ENCODE assay signal across 29 cellular contexts in the genomic region with DNA sequence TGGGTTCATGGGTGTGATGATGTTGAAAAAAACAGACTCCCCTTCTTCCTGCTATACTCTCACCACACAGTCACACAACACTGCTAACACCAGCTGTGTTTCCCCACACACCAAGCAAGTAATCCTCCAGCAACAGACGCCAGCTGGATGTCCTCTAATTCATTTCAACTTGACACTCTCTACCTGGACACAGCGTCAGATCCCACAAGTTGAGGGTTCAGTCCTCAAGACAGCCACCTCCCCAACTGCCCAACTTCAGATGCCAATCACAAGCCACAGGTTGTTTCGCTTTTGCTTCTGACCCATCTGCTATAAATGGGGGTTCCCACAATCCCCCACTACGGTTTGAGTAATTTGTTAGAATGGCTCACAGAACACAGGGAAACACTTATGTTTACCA. TPM values are rescaled to one million over a fixed set of nuclear protein-coding genes. Genes with fewer than 3 reads are reported as not detected.
A peak's percentile ranks its signal among the peaks of the same experiment; 100 is the strongest.
DNase-seq lines count a peak whose midpoint lies in the region; ATAC-seq, FAIRE-seq and TF ChIP-seq lines count a peak whose summit lies in the region.
"Had no signal": no experiment of that assay in that cellular context is flagged by ENCODE, and none has a peak within 500 bp of the region (broad histone marks: within the 10 kb centered on the region; RNA-seq: fewer than 3 reads in every experiment).

No MANE protein-coding gene starts in this region.

- FAIRE-seq in GM12878 (lab: Jason Lieb, UNC): no peak
- FAIRE-seq: A549, G401.6, GM12891 had no signal

- H3K36me3 ChIP-seq in GM12878 (ENCODE audit: control insufficient read depth in 2 of 2, insufficient read depth in 2 of 2, low read length in 1 of 2) (no peaks in the 10 kb centered on the region), transverse colon (no peaks in the 10 kb centered on the region)
- H3K36me3 ChIP-seq: BLaER1 treated with 17β-estradiol and CSF1 and Interleukin-3, amounts not matched to agents 10 nM and 100 nM; Peyer's patch had no signal

- DNase-seq in NCI-H524 (lab: John Stamatoyannopoulos, UW) (peak; percentile 49 to 85), GM12878 (ENCODE audit: low read depth, low spot score) (no peak), osteocyte (ENCODE audit: extremely low spot score, unreplicated experiment) (no peak), transverse colon (no peak), medulla oblongata (ENCODE audit: extremely low spot score) (no peak)
- DNase-seq: AML-193; CD4-positive, alpha-beta memory T cell; COR-L47; H7; MM.1S; NCI-H1092; NCI-H1417 treated with DMSO at 0.1 percent for 48 hours; NCI-H1694 treated with DMSO at 0.1 percent for 48 hours; NCI-H2081; NCI-H2227 treated with DMSO at 0.1 percent for 48 hours; NCI-H510A treated with DMSO at 0.1 percent for 48 hours; OCI-M1; Peyer's patch; SHP77 treated with DMSO at 0.1 percent for 48 hours; T-helper 17 cell had no signal

- H3K9ac ChIP-seq in GM12878 (ENCODE audit: control insufficient read depth, insufficient read depth, low read length): no peak overlapping the region
- H3K9ac ChIP-seq: BLaER1 treated with 17β-estradiol and CSF1 and Interleukin-3, amounts not matched to agents 10 nM and 100 nM; KMS-11 had no signal

- 44% methylated on average over 4 of the region's 4 CpGs for WGBS in GM12878 (ENCODE audit: insufficient coverage, insufficient replicate concordance, low lambda C conversion rate, missing lambda C conversion rate)
- 73 to 88% methylated on average over 3 to 4 of the region's 4 CpGs for whole genome bisulfite sequencing in transverse colon (ENCODE audit: low coverage in 1 of 2), 2 donors

- H3K27me3 ChIP-seq in GM12878 (replicated peaks in 1 of 2; ENCODE audit: control insufficient read depth in 2 of 2, insufficient read depth in 2 of 2, low read length in 1 of 2): peaks cover 0 to 4% of the 10 kb centered on the region in 2 experiments; a peak in 1 of 4 replicates
- H3K27me3 ChIP-seq in transverse colon: peaks cover 6% of the 10 kb centered on the region
- H3K27me3 ChIP-seq: BLaER1 treated with 17β-estradiol and CSF1 and Interleukin-3, amounts not matched to agents 10 nM and 100 nM; Peyer's patch had no signal

- H3K27ac ChIP-seq in GM12878 (ENCODE audit: control insufficient read depth, insufficient read depth) (no peak overlapping the region), transverse colon (no peak overlapping the region)
- H3K27ac ChIP-seq: A549; BLaER1 treated with 17β-estradiol and CSF1 and Interleukin-3, amounts not matched to agents 10 nM and 100 nM; KMS-11; Peyer's patch; SK-N-MC had no signal

- BruUV-seq in GM12878 (replicated peaks; lab: Mats Ljungman, UMichigan): no TSS peak

- no peak for TF ChIP-seq RAD21 in GM12878 (IDR thresholded peaks at IDR 0.05; ENCODE audit: insufficient read depth, low read depth, low read length)

- H3K36me3 Mint-ChIP-seq in osteocyte (ENCODE audit: unreplicated experiment): no peaks in the 10 kb centered on the region
- H3K36me3 Mint-ChIP-seq: CD4-positive, alpha-beta memory T cell; IgD-negative memory B cell had no signal

- H4K20me1 ChIP-seq in GM12878 (ENCODE audit: control insufficient read depth, insufficient read depth): no peaks in the 10 kb centered on the region
- H4K20me1 ChIP-seq: BLaER1 treated with 17β-estradiol and CSF1 and Interleukin-3, amounts not matched to agents 10 nM and 100 nM had no signal

- peaks cover 55% of the 10 kb centered on the region for H3K4me1 Mint-ChIP-seq in osteocyte (ENCODE audit: unreplicated experiment)
- H3K4me1 Mint-ChIP-seq: CD4-positive, alpha-beta memory T cell; IgD-negative memory B cell; T-helper 17 cell had no signal

- no peak for TF ChIP-seq EP300 in GM12878 (IDR thresholded peaks at IDR 0.05; ENCODE audit: borderline replicate concordance in 1 of 2, control insufficient read depth in 1 of 2, low read depth in 2 of 2, low read length in 2 of 2)
- no peak for TF ChIP-seq EP300 in transverse colon (IDR thresholded peaks at IDR 0.05; ENCODE audit: low read depth)

- intact Hi-C loops in GM12878 (cut with micrococcal nuclease; ENCODE audit: unreplicated experiment): no loop called here
- intact Hi-C loops in transverse colon (cut with DNase I; ENCODE audit: low total_unique reads): no loop called here

- no peak overlapping the region for H3K4me3 ChIP-seq in GM12878
- H3K4me3 ChIP-seq in transverse colon: no peak overlapping the region
- H3K4me3 ChIP-seq: A549; BLaER1 treated with 17β-estradiol and CSF1 and Interleukin-3, amounts not matched to agents 10 nM and 100 nM; Peyer's patch; SK-N-MC had no signal

- TF ChIP-seq CTCF in GM12878 (IDR thresholded peaks at IDR 0.05 in 2 of 3, conservative IDR thresholded peaks at IDR 0.05 in 1 of 3; ENCODE audit: control insufficient read depth in 2 of 3, extremely low read depth in 1 of 3, insufficient read depth in 1 of 3, low read depth in 3 of 3, low read length in 3 of 3) (no peak), osteocyte (IDR thresholded peaks at IDR 0.05) (no peak), transverse colon (IDR thresholded peaks at IDR 0.05) (no peak)

- POLR2A ChIA-PET in GM12878 (lab: Charles Lee): no interaction called here

- H3K9me3 ChIP-seq in GM12878 (replicated peaks; ENCODE audit: control insufficient read depth, insufficient read depth, low read length): no peaks in the 10 kb centered on the region
- no peaks in the 10 kb centered on the region for H3K9me3 ChIP-seq in transverse colon
- H3K9me3 ChIP-seq: A549; BLaER1 treated with 17β-estradiol and CSF1 and Interleukin-3, amounts not matched to agents 10 nM and 100 nM; Peyer's patch had no signal

- CTCF ChIA-PET in GM12878 (lab: Yijun Ruan, JAX): no interaction called here

- 0 out of 2 replicates have a peak overlapping the region, but pooled peaks have one; percentile 44 for H3K4me2 ChIP-seq in GM12878 (ENCODE audit: control insufficient read depth, insufficient read depth)
- H3K4me2 ChIP-seq: A549; BLaER1 treated with 17β-estradiol and CSF1 and Interleukin-3, amounts not matched to agents 10 nM and 100 nM; KMS-11 had no signal

- H2AFZ ChIP-seq in GM12878 (ENCODE audit: control insufficient read depth, low read depth, low read length): no peak overlapping the region

- no peaks in the 10 kb centered on the region for H3K9me3 Mint-ChIP-seq in osteocyte (ENCODE audit: unreplicated experiment)
- H3K9me3 Mint-ChIP-seq: IgD-negative memory B cell had no signal

- in situ Hi-C loops in GM12878 (cut with MboI): no loop called here
- in situ Hi-C loops in transverse colon (cut with MboI; ENCODE audit: low pct_ligation_motif_present in 1 of 4, low pct_unique_long_range_greater_than_20kb in 1 of 4, low sequenced_read_pairs in 3 of 4): no loop called here

- ATAC-seq in HG02798 (IDR thresholded peaks at IDR 0.05; ENCODE audit: poor library complexity, unreplicated experiment) (peak; percentile 53), GM12878 (peak; percentile 71), GM18870 (IDR thresholded peaks at IDR 0.05; ENCODE audit: unreplicated experiment) (no peak)
- ATAC-seq: A549, T-helper 17 cell had no signal

- SMC1A ChIA-PET in GM12878 (lab: Charles Lee; ENCODE audit: uncharacterized antibody, unreplicated experiment): no interaction called here

- peak overlapping the region; percentile 46 for H3K27ac Mint-ChIP-seq in osteocyte (ENCODE audit: unreplicated experiment)
- H3K27ac Mint-ChIP-seq: CD4-positive, alpha-beta memory T cell; IgD-negative memory B cell; T-helper 17 cell had no signal

- H3K4me3 Mint-ChIP-seq in osteocyte (ENCODE audit: unreplicated experiment): no peak overlapping the region
- H3K4me3 Mint-ChIP-seq: CD4-positive, alpha-beta memory T cell; IgD-negative memory B cell; T-helper 17 cell had no signal

- RAD21 ChIA-PET in GM12878 (lab: Charles Lee; ENCODE audit: unreplicated experiment): interaction anchor here (0.6 kb wide), 1 partner anchor 22 kb away, joined by 3 read pairs; no protein-coding TSS in a partner anchor

- no peaks in the 10 kb centered on the region for H3K79me2 ChIP-seq in GM12878 (ENCODE audit: control insufficient read depth, insufficient read depth, low read length)

- H3K4me1 ChIP-seq in GM12878 (ENCODE audit: control insufficient read depth, insufficient read depth, low read length) (no peaks in the 10 kb centered on the region), transverse colon (no peaks in the 10 kb centered on the region)
- H3K4me1 ChIP-seq: Peyer's patch had no signal

- no peaks in the 10 kb centered on the region for H3K27me3 Mint-ChIP-seq in osteocyte (ENCODE audit: unreplicated experiment)

- TF ChIP-seq POLR2A in GM12878 (IDR thresholded peaks at IDR 0.05; ENCODE audit: low read depth, low read length): no peak
- no peak for TF ChIP-seq POLR2A in transverse colon (IDR thresholded peaks at IDR 0.05)

TF ChIP-seq in GM12878, 131 proteins besides CTCF, POLR2A, EP300 and RAD21 (continues in another document):
- TF ChIP-seq, protein P1, sequence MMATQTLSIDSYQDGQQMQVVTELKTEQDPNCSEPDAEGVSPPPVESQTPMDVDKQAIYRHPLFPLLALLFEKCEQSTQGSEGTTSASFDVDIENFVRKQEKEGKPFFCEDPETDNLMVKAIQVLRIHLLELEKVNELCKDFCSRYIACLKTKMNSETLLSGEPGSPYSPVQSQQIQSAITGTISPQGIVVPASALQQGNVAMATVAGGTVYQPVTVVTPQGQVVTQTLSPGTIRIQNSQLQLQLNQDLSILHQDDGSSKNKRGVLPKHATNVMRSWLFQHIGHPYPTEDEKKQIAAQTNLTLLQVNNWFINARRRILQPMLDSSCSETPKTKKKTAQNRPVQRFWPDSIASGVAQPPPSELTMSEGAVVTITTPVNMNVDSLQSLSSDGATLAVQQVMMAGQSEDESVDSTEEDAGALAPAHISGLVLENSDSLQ (IDR thresholded peaks at IDR 0.05): peak; percentile 78
- TF ChIP-seq KAT2A (conservative IDR thresholded peaks at IDR 0.05; ENCODE audit: control insufficient read depth, low read depth, low read length) (no peak), CREB1 (IDR thresholded peaks at IDR 0.05; ENCODE audit: low read depth) (no peak)

RNA-seq across cellular contexts. Expression of a gene that starts 49.3 kb away (rescaled TPM):
- not detected in 2 replicates for total RNA-seq in GM12878 (2013; cell fraction: nucleolus; rRNA removed)
- total RNA-seq in GM12878 (2014; rRNA removed) (not detected in 2 replicates), GM12878 (2014; rRNA removed; fragmentation: Illumina TruSeq; extraction: Trizol) (not detected in 2 replicates), GM12878 (2021) (0.10 and 0.27 TPM in 2 replicates), osteocyte (1.2 and 1.3 TPM in 2 replicates), transverse colon (100 to 1,000 TPM in 1 of 4 donors, 10 to 100 TPM in 3; 50.4 to 141 (median 71.2) TPM)
- polyA plus RNA-seq in GM12878 (2011; ENCODE audit: low read depth): not detected
- polyA plus RNA-seq in GM12878 (2011; rRNA removed) (not detected in 2 replicates), GM12878 (2014; fragmentation: Illumina TruSeq; extraction: Trizol) (not detected in 2 replicates), GM12878 (2014; fragmentation: Nextera tagmentation; extraction: Ambion mirVana) (not detected), GM12878 (2014; rRNA removed) (not detected in 2 replicates), GM12878 (2016; fragmentation: Nextera tagmentation; extraction: Ambion mirVana) (not detected)
- polyA plus RNA-seq in GM12878 (2011; cell fraction: cytosol; rRNA removed): not detected in 2 replicates
- polyA plus RNA-seq in GM12878 (2011; cell fraction: nucleus; rRNA removed): not detected in 2 replicates
- not detected in 2 replicates for polyA plus RNA-seq in GM12878 (2012)
- polyA minus RNA-seq in GM12878 (2011; rRNA and poly(A)+ RNA removed): not detected in 2 replicates
- not detected in 2 replicates for polyA minus RNA-seq in GM12878 (2011; cell fraction: cytosol; rRNA and poly(A)+ RNA removed)
- polyA minus RNA-seq in GM12878 (2011; cell fraction: nucleus; rRNA and poly(A)+ RNA removed): not detected in 2 replicates

Comparison
In these comparisons a context has a peak if more than half of its experiments do, and no peak if none do; other contexts are left out.
1. DNase-seq: peak in NCI-H524 (2 of 2); none in GM12878 (single experiment), osteocyte (single experiment), transverse colon (single experiment) and medulla oblongata (single experiment).
2. RNA of a gene that starts 49.3 kb away (total RNA-seq): 50.4 to 141 TPM in transverse colon; 1.2 to 1.3 TPM in osteocyte and 0.10 to 0.27 TPM in GM12878; every median in the first group is over 10 times any median in the second.